Comparison of ENCODE assay signal across 9 cellular contexts in genomic region chr15:57667171-57667924, GRCh38. TPM values are rescaled to one million over a fixed set of nuclear protein-coding genes. Genes with fewer than 3 reads are reported as not detected.
A peak's percentile ranks its signal among the peaks of the same experiment; 100 is the strongest.
DNase-seq lines count a peak whose midpoint lies in the region; ATAC-seq, FAIRE-seq and TF ChIP-seq lines count a peak whose summit lies in the region.
"Had no signal": no experiment of that assay in that cellular context is flagged by ENCODE, and none has a peak within 500 bp of the region (broad histone marks: within the 10 kb centered on the region; RNA-seq: fewer than 3 reads in every experiment).

No MANE protein-coding gene starts in this region.

- no peaks in the 10 kb centered on the region for H3K36me3 ChIP-seq in keratinocyte (ENCODE audit: control insufficient read depth in 2 of 2, extremely low read depth in 1 of 2, insufficient read depth in 2 of 2, low read length in 2 of 2)

- H3K4me1 ChIP-seq in keratinocyte (ENCODE audit: control insufficient read depth, extremely low read depth, insufficient read depth, low read length), result peaks cover 4% of the 10 kb centered on the region

- H3K9me3 ChIP-seq in keratinocyte (ENCODE audit: control insufficient read depth, low read depth, low read length), result no peaks in the 10 kb centered on the region

- no peak overlapping the region for H3K27ac ChIP-seq in keratinocyte (ENCODE audit: control insufficient read depth, insufficient read depth, low read length)
- H3K27ac ChIP-seq: SK-N-MC had no signal

- TF ChIP-seq CTCF in astrocyte of the spinal cord (IDR thresholded peaks at IDR 0.05; ENCODE audit: low read depth, low read length) (peak; percentile 63), keratinocyte (optimal IDR thresholded peaks at IDR 0.05 in 1 of 3, IDR thresholded peaks at IDR 0.05 in 1 of 3, conservative IDR thresholded peaks at IDR 0.05 in 1 of 3; ENCODE audit: extremely low read depth in 1 of 3, insufficient read depth in 2 of 3, low read length in 3 of 3) (peak; percentile 39 to 65 (median 64)), type B pancreatic cell (conservative IDR thresholded peaks at IDR 0.05) (peak; percentile 54)

- peak overlapping the region; percentile 39 for H3K4me2 ChIP-seq in keratinocyte (ENCODE audit: control insufficient read depth, extremely low read depth, insufficient read depth, low read depth, low read length)

- H3K9me3 Mint-ChIP-seq in type B pancreatic cell, result no peaks in the 10 kb centered on the region
- peaks cover 4% of the 10 kb centered on the region for H3K9me3 Mint-ChIP-seq in activated T-cell treated with anti-CD3 and anti-CD28 coated beads, Interleukin-2, amount 50 U/mL, for 4 hours

- H3K9ac ChIP-seq in keratinocyte (ENCODE audit: control insufficient read depth, extremely low read depth, insufficient read depth, low read length), result no peak overlapping the region

- in situ Hi-C loops in astrocyte of the spinal cord (cut with HindIII; ENCODE audit: low sequenced_read_pairs), result no loop called here

- ATAC-seq in HG02973 (IDR thresholded peaks at IDR 0.05; ENCODE audit: unreplicated experiment), result no peak
- ATAC-seq in activated T-cell treated with anti-CD3 and anti-CD28 coated beads, Interleukin-2, amount 50 U/mL, for 4 hours, result no peak

- H3K4me1 Mint-ChIP-seq in type B pancreatic cell (ENCODE audit: unreplicated experiment), result peaks cover 30% of the 10 kb centered on the region
- H3K4me1 Mint-ChIP-seq in activated T-cell treated with anti-CD3 and anti-CD28 coated beads, Interleukin-2, amount 50 U/mL, for 4 hours (ENCODE audit: low read depth), result peaks cover 2% of the 10 kb centered on the region

- H3K27me3 ChIP-seq in keratinocyte (ENCODE audit: control insufficient read depth, extremely low read depth, insufficient read depth, low read length), result no peaks in the 10 kb centered on the region

- peak overlapping the region; percentile 60 for H3K27ac Mint-ChIP-seq in type B pancreatic cell

- dilution Hi-C loops in keratinocyte (cut with MboI; ENCODE audit: extremely low pct_ligation_motif_present, low sequenced_read_pairs), result no loop called here

- peak; percentile 96 for FAIRE-seq in keratinocyte (lab: Jason Lieb, UNC)

- H4K20me1 ChIP-seq in keratinocyte (ENCODE audit: control insufficient read depth, extremely low read depth, insufficient read depth, low read length), result no peaks in the 10 kb centered on the region

- peak overlapping the region; percentile 73 for H2AFZ ChIP-seq in keratinocyte (ENCODE audit: control insufficient read depth, low read length)

- H3K27me3 Mint-ChIP-seq in type B pancreatic cell, result no peaks in the 10 kb centered on the region
- peaks cover 4% of the 10 kb centered on the region for H3K27me3 Mint-ChIP-seq in activated T-cell treated with anti-CD3 and anti-CD28 coated beads, Interleukin-2, amount 50 U/mL, for 4 hours (ENCODE audit: low read depth)

- no peaks in the 10 kb centered on the region for H3K79me2 ChIP-seq in keratinocyte (ENCODE audit: control insufficient read depth, insufficient read depth, low read length)

- peak; percentile 6 to 46 for DNase-seq in NCI-H524 (lab: John Stamatoyannopoulos, UW)
- DNase-seq in NCI-H524 treated with DMSO at 0.1 percent for 48 hours (lab: John Stamatoyannopoulos, UW), result no peak
- peak; percentile 70 for DNase-seq in astrocyte of the spinal cord (ENCODE audit: low read depth, low spot score)
- no peak for DNase-seq in keratinocyte (ENCODE audit: low read depth, low spot score)
- DNase-seq in type B pancreatic cell (ENCODE audit: extremely low spot score, unreplicated experiment), result no peak
- DNase-seq in SKM-1 (lab: John Stamatoyannopoulos, UW; ENCODE audit: unreplicated experiment), result no peak
- DNase-seq in activated T-cell treated with anti-CD3 and anti-CD28 coated beads, Interleukin-2, amount 50 U/mL, for 4 hours, result no peak

- H3K4me3 ChIP-seq in astrocyte of the spinal cord (ENCODE audit: low read depth, low read length) (no peak overlapping the region), keratinocyte (ENCODE audit: control insufficient read depth in 2 of 3, extremely low read depth in 1 of 3, insufficient read depth in 2 of 3, low read depth in 1 of 3, low read length in 3 of 3) (no peak overlapping the region)
- H3K4me3 ChIP-seq: SK-N-MC had no signal

- no peaks in the 10 kb centered on the region for H3K36me3 Mint-ChIP-seq in type B pancreatic cell
- no peaks in the 10 kb centered on the region for H3K36me3 Mint-ChIP-seq in activated T-cell treated with anti-CD3 and anti-CD28 coated beads, Interleukin-2, amount 50 U/mL, for 4 hours (ENCODE audit: insufficient read depth)

- peak overlapping the region; percentile 26 for H3K4me3 Mint-ChIP-seq in type B pancreatic cell
- H3K4me3 Mint-ChIP-seq in activated T-cell treated with anti-CD3 and anti-CD28 coated beads, Interleukin-2, amount 50 U/mL, for 4 hours, result no peak overlapping the region

- no peaks in the 10 kb centered on the region for H3K9me1 ChIP-seq in keratinocyte (ENCODE audit: control insufficient read depth, extremely low read depth, insufficient read depth, low read length)

RNA-seq across cellular contexts. Expression of gene POLR2M, which starts 39.2 kb away (rescaled TPM):
- polyA plus RNA-seq in keratinocyte, result 33.7 to 49.0 TPM (median 40.6 TPM) in 3 replicates
- 69.0 TPM for polyA plus RNA-seq in keratinocyte (2011; ENCODE audit: low read depth)
- 44.5 and 54.0 TPM in 2 replicates for polyA plus RNA-seq in keratinocyte (2011; cell fraction: cytosol; rRNA removed)
- polyA plus RNA-seq in keratinocyte (2011; cell fraction: nucleus; rRNA removed), result 12.2 and 33.4 TPM in 2 replicates
- polyA plus RNA-seq in keratinocyte (2012; ENCODE audit: low replicate concordance), result 27.9 and 28.8 TPM in 2 replicates
- polyA minus RNA-seq in keratinocyte, result 17.0 to 51.4 TPM (median 47.0 TPM) in 3 replicates
- polyA minus RNA-seq in keratinocyte (2011; cell fraction: cytosol; rRNA and poly(A)+ RNA removed), result 91.3 TPM
- polyA minus RNA-seq in keratinocyte (2011; cell fraction: nucleus; rRNA and poly(A)+ RNA removed), result 31.3 and 37.0 TPM in 2 replicates
- total RNA-seq in type B pancreatic cell (ENCODE audit: low replicate concordance), result 50.7 and 76.4 TPM in 2 replicates
- 10 to 100 TPM; 69.4 to 80.3 (median 74.1) TPM for total RNA-seq in activated T-cell treated with anti-CD3 and anti-CD28 coated beads, Interleukin-2, amount 50 U/mL, for 4 hours

Comparison
In these comparisons a context has a peak if more than half of its experiments do, and no peak if none do; other contexts are left out.
1. DNase-seq: peak in NCI-H524 (2 of 2) and astrocyte of the spinal cord (single experiment); none in NCI-H524 treated with DMSO at 0.1 percent for 48 hours (single experiment), keratinocyte (single experiment), type B pancreatic cell (single experiment), SKM-1 (single experiment) and activated T-cell treated with anti-CD3 and anti-CD28 coated beads, Interleukin-2, amount 50 U/mL, for 4 hours (single experiment).
2. Peak in every context shown above with its lines, with median percentiles within 50 percentile points of each other: CTCF ChIP-seq.